In genomic region chr16:75097941-75098897, GRCh38 we compare ENCODE assay signal across 8 cellular contexts.
DNase-seq lines count a peak whose midpoint lies in the region; ATAC-seq, FAIRE-seq and TF ChIP-seq lines count a peak whose summit lies in the region.

No MANE protein-coding gene starts in this region.

- no peaks in the 10 kb centered on the region for H3K27me3 ChIP-seq in WERI-Rb-1 (ENCODE audit: insufficient read depth, low read depth, severe bottlenecking)

- H3K9me3 Mint-ChIP-seq in central memory CD8-positive, alpha-beta T cell, result no peaks in the 10 kb centered on the region

- peaks cover 14% of the 10 kb centered on the region for H3K4me1 Mint-ChIP-seq in central memory CD8-positive, alpha-beta T cell

- no peak overlapping the region for H3K4me3 Mint-ChIP-seq in central memory CD8-positive, alpha-beta T cell

- no peak overlapping the region for H3K27ac Mint-ChIP-seq in central memory CD8-positive, alpha-beta T cell (ENCODE audit: low read depth)

- peaks cover 10% of the 10 kb centered on the region for H3K36me3 ChIP-seq in WERI-Rb-1

- ATAC-seq in GM21619 (IDR thresholded peaks at IDR 0.05; ENCODE audit: unreplicated experiment) (peak; percentile 49), GM18517 (IDR thresholded peaks at IDR 0.05; ENCODE audit: unreplicated experiment) (no peak)
- ATAC-seq in central memory CD8-positive, alpha-beta T cell (replicated peaks; ENCODE audit: extremely low read depth, poor library complexity, severe bottlenecking), result peak; percentile 86

- H3K36me3 Mint-ChIP-seq in central memory CD8-positive, alpha-beta T cell (ENCODE audit: insufficient read depth), result peaks cover 5% of the 10 kb centered on the region

- no peak for TF ChIP-seq POLR2A in H54 (IDR thresholded peaks at IDR 0.05; ENCODE audit: low read depth, low read length)

- TF ChIP-seq CTCF in WERI-Rb-1 (IDR thresholded peaks at IDR 0.05; ENCODE audit: low read depth, low read length), result no peak

- no peak for DNase-seq in WERI-Rb-1
- peak in 1 of 2 donors; percentile 48 for DNase-seq in central memory CD8-positive, alpha-beta T cell (ENCODE audit: low spot score in 2 of 2)
- DNase-seq in stimulated activated CD4-positive, alpha-beta T cell treated with anti-CD3 and anti-CD28 coated beads, Interleukin-4, amount 100 ng/mL, for 48 hours (ENCODE audit: low read depth in 2 of 2), result peak; percentile 58 to 72
- DNase-seq in NCI-H2029 (lab: John Stamatoyannopoulos, UW), result no peak
- DNase-seq in H54 (ENCODE audit: insufficient read length, low spot score), result no peak
- DNase-seq in CD1c-positive myeloid dendritic cell (ENCODE audit: extremely low spot score), result no peak

- no peak overlapping the region for H3K4me3 ChIP-seq in WERI-Rb-1 (ENCODE audit: low read depth, low read length)

- H3K27ac ChIP-seq in WERI-Rb-1, result peak overlapping the region; percentile 11

- no peaks in the 10 kb centered on the region for H3K9me3 ChIP-seq in WERI-Rb-1 (ENCODE audit: severe bottlenecking)

- no peaks in the 10 kb centered on the region for H3K27me3 Mint-ChIP-seq in central memory CD8-positive, alpha-beta T cell

- FAIRE-seq in H54 (lab: Jason Lieb, UNC), result no peak

Comparison
In these comparisons a context has a peak if more than half of its experiments do, and no peak if none do; other contexts are left out.
1. DNase-seq: peak in stimulated activated CD4-positive, alpha-beta T cell treated with anti-CD3 and anti-CD28 coated beads, Interleukin-4, amount 100 ng/mL, for 48 hours (2 of 2); none in WERI-Rb-1 (single experiment), NCI-H2029 (single experiment), H54 (single experiment) and CD1c-positive myeloid dendritic cell (single experiment).